ENCODE assay signal across 7 cellular contexts in genomic region chr4:41213563-41214157, GRCh38. TPM values are rescaled to one million over a fixed set of nuclear protein-coding genes. Genes with fewer than 3 reads are reported as not detected.
DNase-seq lines count a peak whose midpoint lies in the region; ATAC-seq and TF ChIP-seq lines count a peak whose summit lies in the region.

No MANE protein-coding gene starts in this region.

- H3K4me1 ChIP-seq in HEK293 (ENCODE audit: control insufficient read depth, insufficient read depth, low read length) (no peaks in the 10 kb centered on the region), OCI-LY7 (ENCODE audit: insufficient read depth, low read length, poor library complexity, severe bottlenecking) (peaks cover 45% of the 10 kb centered on the region), endodermal cell (ENCODE audit: control insufficient read depth, insufficient read depth, low read length) (peaks cover 3% of the 10 kb centered on the region)

- TF ChIP-seq CTCF in HEK293 (tag by site-specific recombination; IDR thresholded peaks at IDR 0.05) (no peak), OCI-LY7 (conservative IDR thresholded peaks at IDR 0.05; ENCODE audit: low read length) (no peak), endodermal cell (conservative IDR thresholded peaks at IDR 0.05) (no peak)

- H3K36me3 Mint-ChIP-seq in endodermal cell (ENCODE audit: low read depth) = no peaks in the 10 kb centered on the region
- peaks cover 5% of the 10 kb centered on the region for H3K36me3 Mint-ChIP-seq in natural killer cell treated with Interleukin-12 subunit alpha and Interleukin-12 subunit beta and Interleukin-15 and Interleukin-18, amount 100 ng/mL, for 72 hours

- intact Hi-C loops in OCI-LY7 (cut with micrococcal nuclease; ENCODE audit: unreplicated experiment) = loop anchor here (1.0 to 10.0 kb wide), 7 partner anchors 81 to 1021 kb away; no protein-coding TSS in a partner anchor

- WGBS in endodermal cell (ENCODE audit: insufficient coverage in 1 of 2, insufficient read length in 1 of 2), 2 experiments = 0% methylated on average over 18 to 41 of the region's 41 CpGs

- H3K27ac Mint-ChIP-seq in endodermal cell = no peak overlapping the region
- peak overlapping the region in 1 of 2 donors; percentile 71 for H3K27ac Mint-ChIP-seq in natural killer cell treated with Interleukin-12 subunit alpha and Interleukin-12 subunit beta and Interleukin-15 and Interleukin-18, amount 100 ng/mL, for 72 hours

- peaks cover 6% of the 10 kb centered on the region for H3K27me3 Mint-ChIP-seq in endodermal cell (ENCODE audit: insufficient read depth)
- peaks cover 32 to 47% of the 10 kb centered on the region in 2 donors for H3K27me3 Mint-ChIP-seq in natural killer cell treated with Interleukin-12 subunit alpha and Interleukin-12 subunit beta and Interleukin-15 and Interleukin-18, amount 100 ng/mL, for 72 hours

- H3K4me2 ChIP-seq in OCI-LY7 (ENCODE audit: low read length) = peak overlapping the region; percentile 96

- H3K4me3 ChIP-seq in HEK293 (ENCODE audit: low read depth, low read length) = peak overlapping the region; percentile 80
- H3K4me3 ChIP-seq in OCI-LY7 (ENCODE audit: low read depth, low read length, poor library complexity, severe bottlenecking) = peak overlapping the region; percentile 90
- H3K4me3 ChIP-seq in endodermal cell (ENCODE audit: low read length) = peak overlapping the region; percentile 91

- DNase-seq in OCI-LY7 (ENCODE audit: low spot score) (peak; percentile 49), endodermal cell (no peak), DMS114 treated with DMSO at 0.1 percent for 48 hours (lab: John Stamatoyannopoulos, UW; ENCODE audit: unreplicated experiment) (no peak), SIG-M5 treated with dmso at 0.1 percent for 504 hours (lab: John Stamatoyannopoulos, UW; ENCODE audit: unreplicated experiment) (no peak)
- no peak for DNase-seq in natural killer cell treated with Interleukin-12 subunit alpha and Interleukin-12 subunit beta and Interleukin-15 and Interleukin-18, amount 100 ng/mL, for 72 hours (ENCODE audit: low spot score)

- peaks cover 21% of the 10 kb centered on the region; the same call in 1 of the 2 replicates for H4K20me1 ChIP-seq in OCI-LY7 (ENCODE audit: insufficient read depth, low read length)

- CTCF ChIA-PET in HEK293 (lab: Yijun Ruan, JAX) (interaction anchor here (0.6 to 4.0 kb wide), 15 partner anchors 9 to 289 kb away, joined by 3 to 57 read pairs (median 3); partner anchors contain the start of gene UCHL1), OCI-LY7 (lab: Charles Lee; ENCODE audit: unreplicated experiment) (interaction anchor here (0.6 to 0.9 kb wide), 4 partner anchors 13 to 237 kb away, joined by 3 read pairs; no protein-coding TSS in a partner anchor)

- H3K27ac ChIP-seq in HEK293 (ENCODE audit: extremely low read depth, low read depth, low read length) = peak overlapping the region; percentile 81; the same call in 1 of the 2 replicates
- H3K27ac ChIP-seq in OCI-LY7 (ENCODE audit: low read depth, low read length, poor library complexity, severe bottlenecking) = peak overlapping the region; percentile 69
- peak overlapping the region; percentile 39 for H3K27ac ChIP-seq in endodermal cell (ENCODE audit: low read depth, low read length)

- H3K79me2 ChIP-seq in OCI-LY7 (ENCODE audit: insufficient read depth, low read depth, low read length) = peaks cover 52% of the 10 kb centered on the region

- peak; percentile 19 for ATAC-seq in GM18498 (IDR thresholded peaks at IDR 0.05; ENCODE audit: unreplicated experiment)
- ATAC-seq in natural killer cell treated with Interleukin-12 subunit alpha and Interleukin-12 subunit beta and Interleukin-15 and Interleukin-18, amount 100 ng/mL, for 72 hours = peak; percentile 8 to 17

- H3K9ac ChIP-seq in endodermal cell (ENCODE audit: extremely low read depth, low read length, poor library complexity, severe bottlenecking) = peak overlapping the region; percentile 35

- no peaks in the 10 kb centered on the region for H3K9me2 ChIP-seq in OCI-LY7 (ENCODE audit: insufficient read depth, low read length)

- no peaks in the 10 kb centered on the region for H3K36me3 ChIP-seq in HEK293 (ENCODE audit: control insufficient read depth in 2 of 2, insufficient read depth in 1 of 2, low read length in 2 of 2)
- H3K36me3 ChIP-seq in OCI-LY7 (ENCODE audit: insufficient read depth, low read length) = no peaks in the 10 kb centered on the region
- H3K36me3 ChIP-seq in endodermal cell (ENCODE audit: control insufficient read depth, insufficient read depth, low read length) = no peaks in the 10 kb centered on the region

- no TSS peak for BruUV-seq in OCI-LY7 (replicated peaks; lab: Mats Ljungman, UMichigan)

- H3K27me3 ChIP-seq in endodermal cell (ENCODE audit: control insufficient read depth, insufficient read depth, low read length, poor library complexity, severe bottlenecking) = no peaks in the 10 kb centered on the region

- peaks cover 26% of the 10 kb centered on the region for H3K4me1 Mint-ChIP-seq in endodermal cell
- H3K4me1 Mint-ChIP-seq in natural killer cell treated with Interleukin-12 subunit alpha and Interleukin-12 subunit beta and Interleukin-15 and Interleukin-18, amount 100 ng/mL, for 72 hours (ENCODE audit: low read depth in 2 of 2) = peaks cover 16 to 24% of the 10 kb centered on the region in 2 donors

- H2AFZ ChIP-seq in OCI-LY7 (ENCODE audit: low read length) = peak overlapping the region; percentile 88; the same call in 1 of the 2 replicates

- no peaks in the 10 kb centered on the region for H3K9me3 Mint-ChIP-seq in endodermal cell
- H3K9me3 Mint-ChIP-seq in natural killer cell treated with Interleukin-12 subunit alpha and Interleukin-12 subunit beta and Interleukin-15 and Interleukin-18, amount 100 ng/mL, for 72 hours = peaks cover 3% of the 10 kb centered on the region

- H3K9me3 ChIP-seq in HEK293 (ENCODE audit: control insufficient read depth, insufficient read depth, low read depth, low read length) = no peaks in the 10 kb centered on the region
- no peaks in the 10 kb centered on the region for H3K9me3 ChIP-seq in OCI-LY7 (ENCODE audit: low read length)
- no peaks in the 10 kb centered on the region for H3K9me3 ChIP-seq in endodermal cell (ENCODE audit: control insufficient read depth, low read length)

- H3K4me3 Mint-ChIP-seq in endodermal cell = peak overlapping the region; percentile 77
- H3K4me3 Mint-ChIP-seq in natural killer cell treated with Interleukin-12 subunit alpha and Interleukin-12 subunit beta and Interleukin-15 and Interleukin-18, amount 100 ng/mL, for 72 hours = peak overlapping the region; percentile 45

- POLR2A ChIA-PET in HEK293 (lab: Yijun Ruan, JAX) = interaction anchor here (0.7 to 1.9 kb wide), 9 partner anchors 9 to 295 kb away, joined by 3 to 8 read pairs (median 3); partner anchors contain the start of gene UCHL1
- POLR2A ChIA-PET in OCI-LY7 (lab: Charles Lee) = interaction anchor here (0.7 to 3.1 kb wide), 9 partner anchors 10 to 481 kb away, joined by 3 to 19 read pairs (median 5); partner anchors contain the start of gene UCHL1

TF ChIP-seq in HEK293, 187 proteins besides CTCF, POLR2A, EP300 and RAD21 (continues in another document):
- no peak for TF ChIP-seq ZBTB8A (tag by site-specific recombination; IDR thresholded peaks at IDR 0.05)

RNA-seq across cellular contexts. Expression of gene APBB2, which starts 0.7 kb away (rescaled TPM):
- 47.4 and 66.4 TPM in 2 replicates for total RNA-seq in OCI-LY7 (2014; rRNA removed; shearing (Covaris generic))
- total RNA-seq in OCI-LY7 (2022) (88.5 and 89.8 TPM in 2 replicates), endodermal cell (10 to 100 TPM; 56.1 to 64.8 TPM)
- 63.0 TPM for polyA plus RNA-seq in endodermal cell (2013, experiment 1 of 2)
- 57.6 TPM for polyA plus RNA-seq in endodermal cell (2013, experiment 2 of 2)
- total RNA-seq in natural killer cell treated with Interleukin-12 subunit alpha and Interleukin-12 subunit beta and Interleukin-15 and Interleukin-18, amount 100 ng/mL, for 72 hours = 10 to 100 TPM; 18.7 to 31.9 TPM

RNA-seq across cellular contexts. Expression of gene UCHL1, which starts 43.1 kb away (rescaled TPM):
- total RNA-seq in OCI-LY7 (2014; rRNA removed; shearing (Covaris generic)) = 409 and 430 TPM in 2 replicates
- 375 and 432 TPM in 2 replicates for total RNA-seq in OCI-LY7 (2022)
- 100 to 1,000 TPM; 390 to 562 TPM for total RNA-seq in endodermal cell
- polyA plus RNA-seq in endodermal cell (2013, experiment 1 of 2) = 408 TPM
- 403 TPM for polyA plus RNA-seq in endodermal cell (2013, experiment 2 of 2)
- 1 to 10 TPM; 1.9 to 2.7 TPM for total RNA-seq in natural killer cell treated with Interleukin-12 subunit alpha and Interleukin-12 subunit beta and Interleukin-15 and Interleukin-18, amount 100 ng/mL, for 72 hours

Comparison
In these comparisons a context has a peak if more than half of its experiments do, and no peak if none do; other contexts are left out.
1. RNA of gene UCHL1, which starts 43.1 kb away (total RNA-seq): 390 to 562 TPM in endodermal cell and 375 to 432 TPM in OCI-LY7; 1.9 to 2.7 TPM in natural killer cell treated with Interleukin-12 subunit alpha and Interleukin-12 subunit beta and Interleukin-15 and Interleukin-18, amount 100 ng/mL, for 72 hours; every median in the first group is over 100 times any median in the second.
2. Peak in every context shown above with its lines, with median percentiles within 50 percentile points of each other: H3K27ac ChIP-seq and H3K4me3 ChIP-seq.